In the genomic region with DNA sequence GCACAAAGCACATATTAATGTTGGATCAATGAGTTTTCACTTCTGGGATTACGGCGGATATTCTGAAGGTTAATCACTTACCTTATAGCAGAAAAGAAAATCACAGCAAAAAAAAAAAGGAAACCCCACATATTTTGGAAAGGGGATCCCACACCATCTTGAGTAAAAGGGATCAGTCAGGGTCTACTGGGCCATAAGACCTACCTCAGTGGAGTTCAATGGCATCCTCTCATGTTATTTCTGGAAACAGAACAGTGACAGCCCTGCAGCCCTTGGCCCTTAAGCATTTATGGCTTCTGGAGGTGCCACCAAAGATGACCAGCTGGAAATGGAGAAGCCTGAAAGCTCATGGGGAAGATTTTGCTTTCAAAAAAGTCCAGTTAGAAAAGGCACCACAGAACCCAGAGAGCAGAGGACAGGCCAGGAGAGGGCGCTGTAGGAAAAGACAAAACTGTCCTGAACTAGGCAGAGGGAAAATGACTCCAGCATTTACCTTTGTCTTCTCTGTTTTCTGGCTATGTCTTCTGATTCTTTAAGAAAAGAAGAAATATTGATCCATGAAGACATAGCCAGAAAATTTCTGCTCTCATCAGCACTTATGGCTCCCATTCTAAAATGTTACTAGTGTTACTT, we compare ENCODE assay signal across 11 cellular contexts. TPM values are rescaled to one million over a fixed set of nuclear protein-coding genes. Genes with fewer than 3 reads are reported as not detected.
DNase-seq lines count a peak whose midpoint lies in the region; ATAC-seq, FAIRE-seq and TF ChIP-seq lines count a peak whose summit lies in the region.
"Not testable (repeated sequence)": the region's sequence is repeated elsewhere in the genome, so short reads cannot be mapped to it uniquely, and the experiment has no call there.
"Had no signal": no experiment of that assay in that cellular context is flagged by ENCODE, and none has a peak within 500 bp of the region (broad histone marks: within the 10 kb centered on the region; RNA-seq: fewer than 3 reads in every experiment).

No MANE protein-coding gene starts in this region.

- RAD21 ChIA-PET in GM12878 (lab: Charles Lee; ENCODE audit: unreplicated experiment): not testable (repeated sequence)

- not testable (repeated sequence) for H3K36me3 ChIP-seq in GM12878 (ENCODE audit: control insufficient read depth in 2 of 2, insufficient read depth in 2 of 2, low read length in 1 of 2); heart right ventricle; mucosa of descending colon (ENCODE audit: low read depth)

- H3K79me2 ChIP-seq in GM12878 (ENCODE audit: control insufficient read depth, insufficient read depth, low read length): not testable (repeated sequence)

- DNase-seq in GM12878 (ENCODE audit: low read depth, low spot score); heart right ventricle; mucosa of descending colon: not testable (repeated sequence)

- peak; percentile 56 for ATAC-seq in GM18867 (IDR thresholded peaks at IDR 0.05; ENCODE audit: unreplicated experiment)
- peak; percentile 58 for ATAC-seq in GM21423 (IDR thresholded peaks at IDR 0.05; ENCODE audit: unreplicated experiment)
- ATAC-seq in HG02981 (IDR thresholded peaks at IDR 0.05; ENCODE audit: unreplicated experiment): peak; percentile 57
- peak; percentile 93 for ATAC-seq in SK-N-SH treated with all-trans-retinoic acid at 6 μM for 48 hours
- ATAC-seq in GM12878: peak; percentile 83
- ATAC-seq in heart right ventricle: peak in 7 of 8 donors; percentile 61 to 86 (median 72)
- ATAC-seq in mucosa of descending colon: peak; percentile 60

- not testable (repeated sequence) for TF ChIP-seq POLR2A in GM12878 (IDR thresholded peaks at IDR 0.05; ENCODE audit: low read depth, low read length)

- H3K4me3 ChIP-seq in GM12878, heart right ventricle, mucosa of descending colon: not testable (repeated sequence)

- TF ChIP-seq EP300 in GM12878 (IDR thresholded peaks at IDR 0.05; ENCODE audit: borderline replicate concordance in 1 of 2, control insufficient read depth in 1 of 2, low read depth in 2 of 2, low read length in 2 of 2): not testable (repeated sequence)

- H3K9ac ChIP-seq in GM12878 (ENCODE audit: control insufficient read depth, insufficient read depth, low read length): not testable (repeated sequence)

- not testable (repeated sequence) for H3K27ac ChIP-seq in GM12878 (ENCODE audit: control insufficient read depth, insufficient read depth); heart right ventricle

- not testable (repeated sequence) for TF ChIP-seq RAD21 in GM12878 (IDR thresholded peaks at IDR 0.05; ENCODE audit: insufficient read depth, low read depth, low read length)

- CTCF ChIA-PET in GM12878 (lab: Yijun Ruan, JAX): not testable (repeated sequence)

- peak; percentile 85 for FAIRE-seq in GM12878 (lab: Jason Lieb, UNC)

- not testable (repeated sequence) for BruUV-seq in GM12878 (replicated peaks; lab: Mats Ljungman, UMichigan)

- not testable (repeated sequence) for H3K4me1 ChIP-seq in GM12878 (ENCODE audit: control insufficient read depth, insufficient read depth, low read length); heart right ventricle; mucosa of descending colon (ENCODE audit: low read depth)

- in situ Hi-C loops in GM12878 (cut with MboI): not testable (repeated sequence)

- H3K27me3 ChIP-seq in GM12878 (replicated peaks in 1 of 2; ENCODE audit: control insufficient read depth in 2 of 2, insufficient read depth in 2 of 2, low read length in 1 of 2); heart right ventricle: not testable (repeated sequence)

- intact Hi-C loops in GM12878 (cut with micrococcal nuclease; ENCODE audit: unreplicated experiment); heart right ventricle (cut with DNase I); mucosa of descending colon (cut with DNase I, micrococcal nuclease): not testable (repeated sequence)

- not testable (repeated sequence) for H4K20me1 ChIP-seq in GM12878 (ENCODE audit: control insufficient read depth, insufficient read depth)

- TF ChIP-seq CTCF in GM12878 (IDR thresholded peaks at IDR 0.05 in 2 of 3, conservative IDR thresholded peaks at IDR 0.05 in 1 of 3; ENCODE audit: control insufficient read depth in 2 of 3, extremely low read depth in 1 of 3, insufficient read depth in 1 of 3, low read depth in 3 of 3, low read length in 3 of 3); heart right ventricle (IDR thresholded peaks at IDR 0.05); mucosa of descending colon (IDR thresholded peaks at IDR 0.05): not testable (repeated sequence)

- not testable (repeated sequence) for H3K4me2 ChIP-seq in GM12878 (ENCODE audit: control insufficient read depth, insufficient read depth)

- POLR2A ChIA-PET in GM12878 (lab: Charles Lee): not testable (repeated sequence)

- not testable (repeated sequence) for H3K9me3 ChIP-seq in GM12878 (replicated peaks; ENCODE audit: control insufficient read depth, insufficient read depth, low read length); heart right ventricle; mucosa of descending colon

- SMC1A ChIA-PET in GM12878 (lab: Charles Lee; ENCODE audit: uncharacterized antibody, unreplicated experiment): not testable (repeated sequence)

- H2AFZ ChIP-seq in GM12878 (ENCODE audit: control insufficient read depth, low read depth, low read length): not testable (repeated sequence)

- WGBS in GM12878 (ENCODE audit: insufficient coverage, insufficient replicate concordance, low lambda C conversion rate, missing lambda C conversion rate): 85% methylated on average over 2 of the region's 3 CpGs
- 96 to 100% methylated on average over 2 of the region's 3 CpGs for WGBS in heart right ventricle, 2 donors

RNA-seq across cellular contexts. Expression of gene EIF5AL1, which starts 2.9 kb away (rescaled TPM):
- total RNA-seq in GM12878 (2013; cell fraction: nucleolus; rRNA removed): not detected in 2 replicates
- total RNA-seq in GM12878 (2014; rRNA removed): 0.45 and 0.71 TPM in 2 replicates
- 0.09 and 0.22 TPM in 2 replicates for total RNA-seq in GM12878 (2014; rRNA removed; fragmentation: Illumina TruSeq; extraction: Trizol)
- total RNA-seq in GM12878 (2021): 0.08 and 0.26 TPM in 2 replicates
- polyA plus RNA-seq in GM12878 (2011; ENCODE audit: low read depth): 0.84 TPM
- 1.2 and 1.3 TPM in 2 replicates for polyA plus RNA-seq in GM12878 (2011; rRNA removed)
- polyA plus RNA-seq in GM12878 (2011; cell fraction: cytosol; rRNA removed): 0.85 and 2.0 TPM in 2 replicates
- polyA plus RNA-seq in GM12878 (2011; cell fraction: nucleus; rRNA removed): 0.44 and 0.51 TPM in 2 replicates
- polyA plus RNA-seq in GM12878 (2012): 1.1 and 1.2 TPM in 2 replicates
- polyA plus RNA-seq in GM12878 (2014; fragmentation: Illumina TruSeq; extraction: Trizol): 1.7 and 3.3 TPM in 2 replicates
- under 1 TPM in 1 of 2 experiments, not detected in 1; 0.02 TPM for polyA plus RNA-seq in GM12878 (2014; fragmentation: Nextera tagmentation; extraction: Ambion mirVana)
- 0.29 and 0.46 TPM in 2 replicates for polyA plus RNA-seq in GM12878 (2014; rRNA removed)
- 1 to 10 TPM; 6.5 to 8.3 TPM for polyA plus RNA-seq in GM12878 (2016; fragmentation: Nextera tagmentation; extraction: Ambion mirVana)
- polyA minus RNA-seq in GM12878 (2011; rRNA and poly(A)+ RNA removed): 1.5 and 3.9 TPM in 2 replicates
- polyA minus RNA-seq in GM12878 (2011; cell fraction: cytosol; rRNA and poly(A)+ RNA removed): 0.21 and 0.40 TPM in 2 replicates
- polyA minus RNA-seq in GM12878 (2011; cell fraction: nucleus; rRNA and poly(A)+ RNA removed): 0.12 and 0.38 TPM in 2 replicates
- 1 to 10 TPM in 1 of 10 donors, under 1 TPM in 6, not detected in 3; 0.07 to 1.2 (median 0.18) TPM for total RNA-seq in heart right ventricle
- polyA plus RNA-seq in heart right ventricle: 1 to 10 TPM in 1 of 2 donors, under 1 TPM in 1; 0.73 to 1.0 TPM
- under 1 TPM; 0.09 to 0.87 (median 0.16) TPM for total RNA-seq in mucosa of descending colon

RNA-seq across cellular contexts. Expression of gene SFTPA2, which starts 50.8 kb away (rescaled TPM):
- total RNA-seq in GM12878 (2013; cell fraction: nucleolus; rRNA removed): 0.29 and 0.52 TPM in 2 replicates
- total RNA-seq in GM12878 (2014; rRNA removed) (not detected in 2 replicates), GM12878 (2014; rRNA removed; fragmentation: Illumina TruSeq; extraction: Trizol) (not detected in 2 replicates), GM12878 (2021) (3.4 and 4.2 TPM in 2 replicates), heart right ventricle (under 1 TPM in 1 of 10 donors, not detected in 9; 0.85 TPM), mucosa of descending colon (1 to 10 TPM; 1.0 to 8.2 (median 2.8) TPM)
- polyA plus RNA-seq in GM12878 (2011; ENCODE audit: low read depth): not detected
- polyA plus RNA-seq in GM12878 (2011; rRNA removed) (0.03 TPM in 1 of 2 replicates, not detected in the other), GM12878 (2014; fragmentation: Illumina TruSeq; extraction: Trizol) (not detected in 2 replicates), GM12878 (2014; fragmentation: Nextera tagmentation; extraction: Ambion mirVana) (not detected), GM12878 (2014; rRNA removed) (not detected in 2 replicates), GM12878 (2016; fragmentation: Nextera tagmentation; extraction: Ambion mirVana) (not detected), heart right ventricle (under 1 TPM in 1 of 2 donors, not detected in 1; 0.38 TPM)
- polyA plus RNA-seq in GM12878 (2011; cell fraction: cytosol; rRNA removed): not detected in 2 replicates
- not detected in 2 replicates for polyA plus RNA-seq in GM12878 (2011; cell fraction: nucleus; rRNA removed)
- 0.04 TPM in 1 of 2 replicates, not detected in the other for polyA plus RNA-seq in GM12878 (2012)
- polyA minus RNA-seq in GM12878 (2011; rRNA and poly(A)+ RNA removed): not detected in 2 replicates
- not detected in 2 replicates for polyA minus RNA-seq in GM12878 (2011; cell fraction: cytosol; rRNA and poly(A)+ RNA removed)
- polyA minus RNA-seq in GM12878 (2011; cell fraction: nucleus; rRNA and poly(A)+ RNA removed): not detected in 2 replicates
- total RNA-seq: epithelial cell of proximal tubule, Peyer's patch, sigmoid colon, urinary bladder had no signal
